1 cellular context compared by ENCODE assay signal in the genomic region with DNA sequence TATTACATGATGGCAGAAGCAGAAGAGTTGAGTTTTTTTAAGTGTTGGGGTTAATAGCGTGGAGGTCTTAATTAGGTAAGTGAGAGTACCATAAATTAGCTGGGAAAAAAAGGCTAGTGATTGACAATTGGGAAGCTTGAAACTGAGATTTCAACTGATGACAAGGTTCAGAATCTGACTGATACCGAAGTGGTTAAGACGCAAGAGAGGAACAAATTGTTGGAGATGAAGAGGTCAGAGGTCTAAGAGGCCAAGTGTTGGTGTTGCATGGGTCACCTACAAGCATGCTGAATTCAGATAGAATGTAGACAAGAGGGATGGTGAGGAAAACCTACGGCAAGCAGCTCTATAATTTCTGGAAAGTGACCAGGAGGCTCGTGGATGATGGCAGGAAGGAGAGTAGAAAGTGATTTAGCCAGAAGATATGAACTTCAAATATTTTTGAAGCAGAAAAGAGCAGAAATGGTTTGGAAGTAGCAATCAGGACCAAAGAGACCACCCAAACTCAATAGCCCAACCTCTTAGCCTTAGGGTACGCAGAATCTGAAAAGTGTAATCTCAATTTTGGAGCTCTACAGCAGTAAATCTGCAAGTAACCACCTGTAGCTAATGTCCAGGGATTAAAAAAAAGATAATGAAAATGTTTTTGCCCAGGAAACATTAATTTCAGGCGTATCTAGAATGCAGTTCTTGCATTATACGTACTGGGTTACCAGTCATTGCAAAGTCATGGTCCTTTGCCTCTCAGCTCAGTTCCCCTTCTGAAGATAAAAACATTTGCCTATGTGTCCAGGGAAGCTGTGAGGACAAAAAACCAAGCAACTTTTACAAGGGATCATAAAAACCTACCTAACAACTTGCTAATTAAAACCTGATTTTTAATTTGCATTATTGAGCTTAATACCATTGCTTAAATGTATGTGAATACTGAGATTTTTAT.
TF ChIP-seq lines count a peak whose summit lies in the region.

No MANE protein-coding gene starts in this region.

TF ChIP-seq in IMR-90, 13 proteins besides CTCF, POLR2A, EP300 and RAD21 (continued from another document):
- TF ChIP-seq RCOR1 (IDR thresholded peaks at IDR 0.05; ENCODE audit: insufficient replicate concordance, low read length) (no peak), BHLHE40 (IDR thresholded peaks at IDR 0.05; ENCODE audit: low read depth, low read length) (no peak)
- TF ChIP-seq, protein P1, sequence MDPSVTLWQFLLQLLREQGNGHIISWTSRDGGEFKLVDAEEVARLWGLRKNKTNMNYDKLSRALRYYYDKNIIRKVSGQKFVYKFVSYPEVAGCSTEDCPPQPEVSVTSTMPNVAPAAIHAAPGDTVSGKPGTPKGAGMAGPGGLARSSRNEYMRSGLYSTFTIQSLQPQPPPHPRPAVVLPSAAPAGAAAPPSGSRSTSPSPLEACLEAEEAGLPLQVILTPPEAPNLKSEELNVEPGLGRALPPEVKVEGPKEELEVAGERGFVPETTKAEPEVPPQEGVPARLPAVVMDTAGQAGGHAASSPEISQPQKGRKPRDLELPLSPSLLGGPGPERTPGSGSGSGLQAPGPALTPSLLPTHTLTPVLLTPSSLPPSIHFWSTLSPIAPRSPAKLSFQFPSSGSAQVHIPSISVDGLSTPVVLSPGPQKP (IDR thresholded peaks at IDR 0.05; ENCODE audit: borderline replicate concordance, low read depth, low read length), result no peak
TF ChIP-seq in IMR-90: peak in this region for 0.
